1 cellular context compared by ENCODE assay signal in the genomic region with DNA sequence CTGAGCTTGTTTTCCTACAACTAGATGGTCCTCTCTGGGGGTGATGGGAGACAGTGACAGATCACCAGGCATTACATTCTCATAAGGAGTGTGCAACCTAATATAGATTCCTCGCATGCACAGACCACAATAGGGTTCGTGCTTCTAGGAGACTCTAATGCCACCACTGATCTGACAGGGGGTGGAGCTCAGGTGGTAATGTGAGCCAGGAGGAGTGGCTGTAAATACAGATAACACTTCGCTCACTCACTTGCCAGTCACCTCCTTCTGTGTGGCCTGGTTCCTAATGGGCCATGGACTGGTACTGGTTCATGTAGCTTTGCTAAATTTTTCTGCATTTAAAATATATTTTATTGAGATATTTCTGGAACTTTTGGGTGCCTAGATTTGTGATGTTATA.
TF ChIP-seq lines count a peak whose summit lies in the region.

No MANE protein-coding gene starts in this region.

TF ChIP-seq in HCT116, 20 proteins besides CTCF, POLR2A, EP300 and RAD21:
- TF ChIP-seq, protein P1, sequence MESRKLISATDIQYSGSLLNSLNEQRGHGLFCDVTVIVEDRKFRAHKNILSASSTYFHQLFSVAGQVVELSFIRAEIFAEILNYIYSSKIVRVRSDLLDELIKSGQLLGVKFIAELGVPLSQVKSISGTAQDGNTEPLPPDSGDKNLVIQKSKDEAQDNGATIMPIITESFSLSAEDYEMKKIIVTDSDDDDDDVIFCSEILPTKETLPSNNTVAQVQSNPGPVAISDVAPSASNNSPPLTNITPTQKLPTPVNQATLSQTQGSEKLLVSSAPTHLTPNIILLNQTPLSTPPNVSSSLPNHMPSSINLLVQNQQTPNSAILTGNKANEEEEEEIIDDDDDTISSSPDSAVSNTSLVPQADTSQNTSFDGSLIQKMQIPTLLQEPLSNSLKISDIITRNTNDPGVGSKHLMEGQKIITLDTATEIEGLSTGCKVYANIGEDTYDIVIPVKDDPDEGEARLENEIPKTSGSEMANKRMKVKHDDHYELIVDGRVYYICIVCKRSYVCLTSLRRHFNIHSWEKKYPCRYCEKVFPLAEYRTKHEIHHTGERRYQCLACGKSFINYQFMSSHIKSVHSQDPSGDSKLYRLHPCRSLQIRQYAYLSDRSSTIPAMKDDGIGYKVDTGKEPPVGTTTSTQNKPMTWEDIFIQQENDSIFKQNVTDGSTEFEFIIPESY (IDR thresholded peaks at IDR 0.05; ENCODE audit: extremely low read depth, insufficient replicate concordance, low read length), result no peak
- no peak for TF ChIP-seq SP1 (IDR thresholded peaks at IDR 0.05; ENCODE audit: low read depth)
- TF ChIP-seq EZH2 (IDR thresholded peaks at IDR 0.05), result no peak
- no peak for TF ChIP-seq ZFX (IDR thresholded peaks at IDR 0.05)
- TF ChIP-seq EGR1 (IDR thresholded peaks at IDR 0.05; ENCODE audit: low read depth), result no peak
- no peak for TF ChIP-seq POLR2AphosphoS5 (IDR thresholded peaks at IDR 0.05; ENCODE audit: low read depth, low read length)
- no peak for TF ChIP-seq SIN3A (IDR thresholded peaks at IDR 0.05; ENCODE audit: low read depth)
- no peak for TF ChIP-seq JUND (IDR thresholded peaks at IDR 0.05)
- TF ChIP-seq ATF3 (IDR thresholded peaks at IDR 0.05), result no peak
- TF ChIP-seq CEBPB (IDR thresholded peaks at IDR 0.05; ENCODE audit: low read depth), result no peak
- no peak for TF ChIP-seq CBX3 (IDR thresholded peaks at IDR 0.05; ENCODE audit: low read depth)
- TF ChIP-seq, protein P2, sequence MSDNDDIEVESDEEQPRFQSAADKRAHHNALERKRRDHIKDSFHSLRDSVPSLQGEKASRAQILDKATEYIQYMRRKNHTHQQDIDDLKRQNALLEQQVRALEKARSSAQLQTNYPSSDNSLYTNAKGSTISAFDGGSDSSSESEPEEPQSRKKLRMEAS (IDR thresholded peaks at IDR 0.05), result no peak
- TF ChIP-seq ZNF274 (IDR thresholded peaks at IDR 0.05; ENCODE audit: low read depth, low read length), result no peak
